Comparison of ENCODE assay signal across 18 cellular contexts in the genomic region with DNA sequence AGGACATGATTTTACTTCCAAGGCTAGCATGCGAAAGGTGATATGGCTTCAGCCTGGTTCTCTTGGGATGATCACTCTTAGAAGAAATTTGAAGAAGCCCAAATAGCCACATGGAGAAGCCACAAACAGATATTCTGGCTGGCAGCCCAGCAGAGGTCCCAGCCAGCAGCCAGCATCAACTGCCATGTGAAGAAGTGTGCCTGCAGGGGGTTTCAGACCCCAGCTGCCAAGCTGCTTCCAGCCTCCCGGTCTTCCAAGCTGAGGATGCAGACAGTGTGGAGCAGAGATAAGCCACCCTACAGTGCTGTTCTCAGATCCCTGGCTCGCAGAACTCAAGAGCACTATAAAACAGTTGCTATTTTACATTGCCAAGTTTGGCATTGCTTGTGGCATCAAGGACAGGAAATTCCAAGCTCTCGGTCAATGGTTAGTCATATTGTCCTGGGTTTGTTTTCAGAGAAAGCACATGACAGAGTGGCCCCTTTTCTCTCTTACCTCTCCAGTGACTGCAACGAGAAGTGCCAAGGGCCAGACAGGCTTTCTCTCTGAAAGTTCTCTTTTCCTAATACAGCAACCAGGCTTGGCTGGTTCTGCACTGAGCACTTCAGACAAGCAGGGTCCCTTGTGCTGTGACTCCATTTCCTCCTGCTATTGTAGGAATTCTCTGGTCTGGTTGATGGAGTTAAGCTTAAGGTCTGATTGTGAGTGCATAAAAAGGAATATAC.
DNase-seq lines count a peak whose midpoint lies in the region; FAIRE-seq and TF ChIP-seq lines count a peak whose summit lies in the region.
"Had no signal": no experiment of that assay in that cellular context is flagged by ENCODE, and none has a peak within 500 bp of the region (broad histone marks: within the 10 kb centered on the region; RNA-seq: fewer than 3 reads in every experiment).

No MANE protein-coding gene starts in this region.

- H2AFZ ChIP-seq in GM23248 (no peak overlapping the region), hepatocyte (no peak overlapping the region)

- peak overlapping the region; percentile 18 for H3K27ac ChIP-seq in GM23248
- H3K27ac ChIP-seq in hepatocyte, result no peak overlapping the region
- H3K27ac ChIP-seq in left ventricle myocardium inferior (replicated peaks), result no peak overlapping the region
- H3K27ac ChIP-seq: upper lobe of left lung had no signal

- H3K9me3 ChIP-seq in GM23248 (ENCODE audit: low read depth), result no peaks in the 10 kb centered on the region
- no peaks in the 10 kb centered on the region for H3K9me3 ChIP-seq in hepatocyte (ENCODE audit: low read depth)
- no peaks in the 10 kb centered on the region for H3K9me3 ChIP-seq in left ventricle myocardium inferior (replicated peaks)
- H3K9me3 ChIP-seq: upper lobe of left lung had no signal

- in situ Hi-C loops in GM23248 (cut with MboI), result no loop called here

- H3K36me3 ChIP-seq in GM23248 (ENCODE audit: low read depth) (no peaks in the 10 kb centered on the region), hepatocyte (replicated peaks; ENCODE audit: insufficient read depth, low read depth) (no peaks in the 10 kb centered on the region), left ventricle myocardium inferior (no peaks in the 10 kb centered on the region)
- H3K36me3 ChIP-seq: upper lobe of left lung had no signal

- FAIRE-seq in urothelium cell line (lab: Jason Lieb, UNC), result no peak
- FAIRE-seq: GM19239, HepG2 had no signal

- no peak overlapping the region for H3K4me2 ChIP-seq in GM23248 (ENCODE audit: unreplicated experiment)
- H3K4me2 ChIP-seq in hepatocyte, result no peak overlapping the region

- intact Hi-C loops in cardiac septum (cut with DNase I) (no loop called here), left ventricle myocardium inferior (cut with micrococcal nuclease) (no loop called here)

- no peaks in the 10 kb centered on the region for H3F3A ChIP-seq in GM23248 (ENCODE audit: insufficient read depth)

- H3K79me2 ChIP-seq in GM23248 (ENCODE audit: insufficient read depth) (no peaks in the 10 kb centered on the region), hepatocyte (no peaks in the 10 kb centered on the region)

- H3K9me2 ChIP-seq in GM23248 (ENCODE audit: insufficient read depth) (no peaks in the 10 kb centered on the region), hepatocyte (replicated peaks; ENCODE audit: insufficient read depth) (no peaks in the 10 kb centered on the region)

- no peaks in the 10 kb centered on the region for H3K27me3 ChIP-seq in GM23248 (replicated peaks; ENCODE audit: insufficient read depth)
- H3K27me3 ChIP-seq in hepatocyte, result no peaks in the 10 kb centered on the region
- peaks cover 30% of the 10 kb centered on the region for H3K27me3 ChIP-seq in left ventricle myocardium inferior (ENCODE audit: low read depth)
- H3K27me3 ChIP-seq: upper lobe of left lung had no signal

- H3K4me1 ChIP-seq in GM23248 (ENCODE audit: insufficient read depth), result no peaks in the 10 kb centered on the region; the same call in 1 of the 2 replicates
- H3K4me1 ChIP-seq in hepatocyte (ENCODE audit: insufficient read depth), result no peaks in the 10 kb centered on the region
- H3K4me1 ChIP-seq in left ventricle myocardium inferior, result no peaks in the 10 kb centered on the region
- H3K4me1 ChIP-seq: upper lobe of left lung had no signal

- TF ChIP-seq CTCF in hepatocyte (IDR thresholded peaks at IDR 0.05; ENCODE audit: poor library complexity), result no peak
- TF ChIP-seq CTCF in left ventricle myocardium inferior (IDR thresholded peaks at IDR 0.05; ENCODE audit: borderline replicate concordance), result no peak

- H3K9ac ChIP-seq in GM23248, result no peak overlapping the region

- H4K20me1 ChIP-seq in GM23248 (ENCODE audit: insufficient read depth) (no peaks in the 10 kb centered on the region), hepatocyte (ENCODE audit: insufficient read depth, poor library complexity, severe bottlenecking) (no peaks in the 10 kb centered on the region)

- WGBS in GM23248 (ENCODE audit: low coverage in 1 of 2, low lambda C conversion rate in 2 of 2, missing lambda C conversion rate in 2 of 2), 2 experiments, result 20 to 29% methylated on average over 5 of the region's 5 CpGs
- 67% methylated on average over 5 of the region's 5 CpGs for WGBS in hepatocyte (ENCODE audit: low lambda C conversion rate, missing lambda C conversion rate)

- peak; percentile 49 for DNase-seq in GM23248
- peak; percentile 97 for DNase-seq in RPMI7951 (ENCODE audit: low read depth)
- peak; percentile 83 for DNase-seq in fibroblast of gingiva (ENCODE audit: low read depth)
- DNase-seq in urothelium cell line (ENCODE audit: low spot score), result peak; percentile 71
- no peak for DNase-seq in hepatocyte (ENCODE audit: low spot score)
- DNase-seq in cardiac septum (ENCODE audit: low spot score), result no peak
- no peak for DNase-seq in left ventricle myocardium inferior
- DNase-seq: activated B cell treated with CpG ODN at 0.5 μM for 24 hours; activated CD8-positive, alpha-beta memory T cell treated with anti-CD3 and anti-CD28 coated beads, Interleukin-2, amount 50 U/mL, for 4 hours; GDM1; hypothalamus; natural killer cell; NCI-H1092; NCI-H2227 treated with DMSO at 0.1 percent for 48 hours; retina; upper lobe of left lung had no signal

- no peak overlapping the region for H3K4me3 ChIP-seq in GM23248
- no peak overlapping the region for H3K4me3 ChIP-seq in hepatocyte
- no peak overlapping the region for H3K4me3 ChIP-seq in left ventricle myocardium inferior
- H3K4me3 ChIP-seq: upper lobe of left lung had no signal

Comparison
In these comparisons a context has a peak if more than half of its experiments do, and no peak if none do; other contexts are left out.
1. DNase-seq: peak in GM23248 (single experiment), RPMI7951 (single experiment), fibroblast of gingiva (single experiment) and urothelium cell line (single experiment); none in hepatocyte (single experiment), cardiac septum (single experiment) and left ventricle myocardium inferior (single experiment).